8 cellular contexts compared by ENCODE assay signal in genomic region chr1:149176453-149177316, GRCh38.
DNase-seq lines count a peak whose midpoint lies in the region; ATAC-seq, FAIRE-seq and TF ChIP-seq lines count a peak whose summit lies in the region.
"Not testable (repeated sequence)": the region's sequence is repeated elsewhere in the genome, so short reads cannot be mapped to it uniquely, and the experiment has no call there.

No MANE protein-coding gene starts in this region.

- not testable (repeated sequence) for TF ChIP-seq CTCF in H1 (IDR thresholded peaks at IDR 0.05; ENCODE audit: control extremely low read depth in 1 of 3, insufficient read depth in 1 of 3, low read depth in 1 of 3, low read length in 3 of 3)

- H3K4me2 ChIP-seq in H1 (ENCODE audit: insufficient read depth in 1 of 2, low read depth in 2 of 2, low read length in 2 of 2): peak overlapping the region in 1 of 2 experiments; percentile 42; a peak in 1 of 4 replicates

- H3K56ac ChIP-seq in H1 (replicated peaks; ENCODE audit: insufficient read length, low read depth, low read length): not testable (repeated sequence)

- CTCF ChIA-PET in H1 (lab: Charles Lee; ENCODE audit: partially characterized antibody): not testable (repeated sequence)

- intact Hi-C loops in left colon (cut with DNase I, micrococcal nuclease): not testable (repeated sequence)

- H4K91ac ChIP-seq in H1 (replicated peaks; ENCODE audit: insufficient read length, low read length): not testable (repeated sequence)

- H3K23ac ChIP-seq in H1 (ENCODE audit: insufficient read length): not testable (repeated sequence)

- not testable (repeated sequence) for H2BK5ac ChIP-seq in H1 (ENCODE audit: low read depth, low read length)

- H3K18ac ChIP-seq in H1 (ENCODE audit: extremely low read depth, low read length): not testable (repeated sequence)

- peak; percentile 4 for DNase-seq in CMK (ENCODE audit: low read depth)
- peak; percentile 57 for DNase-seq in M059J (ENCODE audit: low read depth)
- peak; percentile 25 to 71 (median 62) for DNase-seq in T-helper 1 cell
- DNase-seq in activated T-helper 9 cell treated with anti-CD3 and anti-CD28 coated beads, Interleukin-2, amount 50 U/mL, for 16 hours (ENCODE audit: low read depth): peak; percentile 57
- DNase-seq in H1 (ENCODE audit: low read depth in 1 of 2, low spot score in 2 of 2): peak; percentile 10 to 79
- peak; percentile 54 to 60 for DNase-seq in left colon
- peak; percentile 8 for DNase-seq in renal cortical epithelial cell (ENCODE audit: low read depth)
- DNase-seq in stimulated activated naive CD4-positive, alpha-beta T cell treated with Interleukin-2 at 50 U/mL for 16 hours (lab: John Stamatoyannopoulos, UW): peak; percentile 42

- not testable (repeated sequence) for H2AFZ ChIP-seq in H1 (ENCODE audit: low read length)

- not testable (repeated sequence) for H3K79me2 ChIP-seq in H1 (ENCODE audit: control insufficient read depth in 1 of 2, insufficient read depth in 2 of 2, low read length in 2 of 2)

- H3K4me1 ChIP-seq in H1 (replicated peaks in 1 of 4; ENCODE audit: control insufficient read depth in 3 of 4, insufficient read depth in 4 of 4, low read length in 3 of 4): not testable (repeated sequence)

- peak overlapping the region in 1 of 4 experiments; percentile 67; a peak in 1 of 7 replicates for H3K9ac ChIP-seq in H1 (replicated peaks in 1 of 4; ENCODE audit: extremely low read depth in 1 of 4, low read depth in 3 of 4, low read length in 3 of 4)

- H4K20me1 ChIP-seq in H1 (replicated peaks in 1 of 2; ENCODE audit: control insufficient read depth in 1 of 2, insufficient read depth in 2 of 2, low read length in 2 of 2): not testable (repeated sequence)

- not testable (repeated sequence) for FAIRE-seq in H1 (lab: Jason Lieb, UNC)

- not testable (repeated sequence) for H4K5ac ChIP-seq in H1 (ENCODE audit: insufficient read length, low read depth, low read length)

- TF ChIP-seq RAD21 in H1 (IDR thresholded peaks at IDR 0.05 in 1 of 2, conservative IDR thresholded peaks at IDR 0.05 in 1 of 2; ENCODE audit: low read depth in 2 of 2, low read length in 2 of 2): not testable (repeated sequence)

- not testable (repeated sequence) for H3K9me3 ChIP-seq in H1 (ENCODE audit: insufficient read depth in 2 of 2, low read depth in 1 of 2, low read length in 1 of 2)

- not testable (repeated sequence) for TF ChIP-seq POLR2A in H1 (IDR thresholded peaks at IDR 0.05; ENCODE audit: control extremely low read depth in 1 of 2, low read depth in 2 of 2, low read length in 2 of 2)

- WGBS in H1 (ENCODE audit: extremely low coverage in 1 of 2, insufficient coverage in 1 of 2, insufficient read length in 1 of 2, insufficient replicate concordance in 2 of 2, low coverage in 1 of 2, low lambda C conversion rate in 2 of 2, missing lambda C conversion rate in 1 of 2), 2 experiments: 0% methylated on average over 3 of the region's 68 CpGs; no CpG with 5 or more reads in 1 of the 2 experiments

- H3K23me2 ChIP-seq in H1 (ENCODE audit: low read depth, low read length): not testable (repeated sequence)

- H2BK15ac ChIP-seq in H1 (ENCODE audit: low read length): not testable (repeated sequence)

- H2BK20ac ChIP-seq in H1 (ENCODE audit: low read length): not testable (repeated sequence)

- H4K8ac ChIP-seq in H1 (ENCODE audit: extremely low read depth, insufficient read depth, low read length): 0 out of 2 replicates have a peak overlapping the region, but pooled peaks have one; percentile 89

- H3K27me3 ChIP-seq in H1 (replicated peaks in 1 of 4; ENCODE audit: control insufficient read depth in 3 of 4, extremely low read depth in 1 of 4, insufficient read depth in 3 of 4, low read length in 3 of 4): not testable (repeated sequence)

- not testable (repeated sequence) for ATAC-seq in left colon

- H3K14ac ChIP-seq in H1 (ENCODE audit: insufficient read length): not testable (repeated sequence)

- H2BK12ac ChIP-seq in H1 (ENCODE audit: low read depth, low read length): not testable (repeated sequence)

- POLR2A ChIA-PET in H1 (lab: Charles Lee; ENCODE audit: partially characterized antibody): not testable (repeated sequence)

- H3K27ac ChIP-seq in H1 (ENCODE audit: low read depth, low read length): not testable (repeated sequence)

- not testable (repeated sequence) for H2BK120ac ChIP-seq in H1 (replicated peaks; ENCODE audit: low read depth, low read length)

- not testable (repeated sequence) for H2AK5ac ChIP-seq in H1 (ENCODE audit: low read depth, low read length)

- H3K4me3 ChIP-seq in H1 (ENCODE audit: extremely low read depth in 1 of 4, insufficient read depth in 2 of 4, low read depth in 3 of 4, low read length in 4 of 4): peak overlapping the region; percentile 38 to 53 (median 41)

- not testable (repeated sequence) for H3K36me3 ChIP-seq in H1 (ENCODE audit: control insufficient read depth in 2 of 4, insufficient read depth in 4 of 4, low read length in 3 of 4)

- H3K4ac ChIP-seq in H1 (replicated peaks; ENCODE audit: insufficient read length, low read depth, low read length): not testable (repeated sequence)

- TF ChIP-seq EP300 in H1 (IDR thresholded peaks at IDR 0.05; ENCODE audit: borderline replicate concordance in 1 of 2, low read depth in 2 of 2, low read length in 2 of 2): not testable (repeated sequence)

- H3K79me1 ChIP-seq in H1 (ENCODE audit: low read depth, low read length): not testable (repeated sequence)

TF ChIP-seq in H1, 55 proteins besides CTCF, POLR2A, EP300 and RAD21:
- TF ChIP-seq TAF1 (IDR thresholded peaks at IDR 0.05; ENCODE audit: low read depth, low read length): 0 out of 2 replicates have a peak, but pooled peaks have one; percentile 31

Comparison
In these comparisons a context has a peak if more than half of its experiments do, and no peak if none do; other contexts are left out.
1. DNase-seq: peak in every context shown above with its lines; median percentile 62 in T-helper 1 cell; 57 in M059J; 57 in activated T-helper 9 cell treated with anti-CD3 and anti-CD28 coated beads, Interleukin-2, amount 50 U/mL, for 16 hours; 57 in left colon; 44 in H1; 42 in stimulated activated naive CD4-positive, alpha-beta T cell treated with Interleukin-2 at 50 U/mL for 16 hours; 8 in renal cortical epithelial cell; 4 in CMK.